In the genomic region with DNA sequence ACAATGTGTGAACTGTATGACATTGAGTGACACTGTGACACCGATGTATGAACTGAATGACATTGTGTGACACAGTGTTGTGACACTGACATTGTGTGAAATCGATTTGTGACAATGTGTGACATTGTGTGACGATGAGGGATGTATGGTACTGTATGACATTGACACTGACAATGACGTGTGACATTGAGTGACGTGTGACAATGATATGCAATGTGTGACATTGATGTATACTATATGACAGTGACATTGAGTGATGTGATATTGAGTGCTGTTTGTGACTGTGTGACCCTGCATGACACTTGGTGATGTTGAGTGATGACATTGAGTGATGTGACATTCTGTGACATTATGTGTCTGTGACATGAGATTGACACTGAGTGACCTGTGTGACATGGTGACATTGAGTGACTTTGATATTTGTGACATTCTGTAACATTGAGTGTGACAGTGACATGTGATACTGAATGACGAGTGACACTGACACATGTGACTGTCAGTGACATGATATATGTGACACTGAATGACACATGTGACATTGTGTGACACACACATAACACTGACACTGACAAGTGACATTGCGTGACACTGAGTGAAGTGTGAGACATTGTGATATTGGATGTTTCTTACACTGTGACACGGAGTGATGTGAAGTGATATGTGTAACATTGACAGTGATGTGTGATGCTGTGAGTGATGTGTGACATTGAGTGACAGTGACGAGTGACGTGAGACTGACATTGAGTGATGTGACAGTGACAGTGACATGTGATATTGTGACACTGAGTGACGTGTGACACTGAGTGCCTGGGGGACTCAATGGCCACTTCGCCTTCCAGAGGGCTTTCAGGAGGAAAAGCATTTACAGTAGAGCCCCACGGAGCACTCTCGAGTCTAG, we compare ENCODE assay signal across 1 cellular context.
TF ChIP-seq lines count a peak whose summit lies in the region.

No MANE protein-coding gene starts in this region.

TF ChIP-seq in H1, 55 proteins besides CTCF, POLR2A, EP300 and RAD21 (continued from another document):
- TF ChIP-seq, protein P1, sequence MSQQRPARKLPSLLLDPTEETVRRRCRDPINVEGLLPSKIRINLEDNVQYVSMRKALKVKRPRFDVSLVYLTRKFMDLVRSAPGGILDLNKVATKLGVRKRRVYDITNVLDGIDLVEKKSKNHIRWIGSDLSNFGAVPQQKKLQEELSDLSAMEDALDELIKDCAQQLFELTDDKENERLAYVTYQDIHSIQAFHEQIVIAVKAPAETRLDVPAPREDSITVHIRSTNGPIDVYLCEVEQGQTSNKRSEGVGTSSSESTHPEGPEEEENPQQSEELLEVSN (IDR thresholded peaks at IDR 0.05) = no peak
- no peak for TF ChIP-seq FOSL1 (IDR thresholded peaks at IDR 0.05; ENCODE audit: insufficient read depth, low read depth, low read length)
- TF ChIP-seq RFX5 (IDR thresholded peaks at IDR 0.05; ENCODE audit: borderline replicate concordance, low read depth, low read length) = no peak
- TF ChIP-seq, protein P2, sequence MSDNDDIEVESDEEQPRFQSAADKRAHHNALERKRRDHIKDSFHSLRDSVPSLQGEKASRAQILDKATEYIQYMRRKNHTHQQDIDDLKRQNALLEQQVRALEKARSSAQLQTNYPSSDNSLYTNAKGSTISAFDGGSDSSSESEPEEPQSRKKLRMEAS (IDR thresholded peaks at IDR 0.05) = no peak
- no peak for TF ChIP-seq TAF7 (optimal IDR thresholded peaks at IDR 0.05; ENCODE audit: borderline replicate concordance, low read depth, low read length)
- no peak for TF ChIP-seq KDM5A (IDR thresholded peaks at IDR 0.05; ENCODE audit: low read length)
- TF ChIP-seq GTF2F1 (IDR thresholded peaks at IDR 0.05; ENCODE audit: borderline replicate concordance, low read depth, low read length) = no peak
- no peak for TF ChIP-seq CHD1 (IDR thresholded peaks at IDR 0.05; ENCODE audit: low read depth, low read length)
- no peak for TF ChIP-seq EGR1 (IDR thresholded peaks at IDR 0.05; ENCODE audit: borderline replicate concordance, low read depth, low read length)
- no peak for TF ChIP-seq ASH2L (IDR thresholded peaks at IDR 0.05; ENCODE audit: low read length)
TF ChIP-seq in H1: peak in this region for 0.
